In genomic region chr19:4443188-4443587, GRCh38 we compare ENCODE assay signal across 17 cellular contexts. TPM values are rescaled to one million over a fixed set of nuclear protein-coding genes. Genes with fewer than 3 reads are reported as not detected.
A peak's percentile ranks its signal among the peaks of the same experiment; 100 is the strongest.
DNase-seq lines count a peak whose midpoint lies in the region; ATAC-seq and TF ChIP-seq lines count a peak whose summit lies in the region.
"Had no signal": no experiment of that assay in that cellular context is flagged by ENCODE, and none has a peak within 500 bp of the region (broad histone marks: within the 10 kb centered on the region; RNA-seq: fewer than 3 reads in every experiment).

No MANE protein-coding gene starts in this region.

- TF ChIP-seq POLR2A in HCT116 (IDR thresholded peaks at IDR 0.05; ENCODE audit: borderline replicate concordance, extremely low read depth, insufficient read depth, insufficient read length): no peak

- H3K27me3 Mint-ChIP-seq in T-helper 17 cell (no peaks in the 10 kb centered on the region), memory B cell (no peaks in the 10 kb centered on the region)
- no peaks in the 10 kb centered on the region for H3K27me3 Mint-ChIP-seq in stimulated activated memory B cell treated with anti-CD40 and anti-IgM and Interleukin-4, amounts not matched to agents 10 μg/mL and 1 μg/mL and 100 μg/mL, for 72 hours
- H3K27me3 Mint-ChIP-seq: CD8-positive, alpha-beta memory T cell had no signal

- H3K79me2 ChIP-seq in HCT116 (ENCODE audit: insufficient read depth, low read length): peaks cover 15% of the 10 kb centered on the region

- no peak overlapping the region for H2AFZ ChIP-seq in HCT116 (ENCODE audit: low read depth, low read length, poor library complexity, severe bottlenecking)

- H3K9ac ChIP-seq in HCT116 (ENCODE audit: low read length): no peak overlapping the region

- H3K4me1 Mint-ChIP-seq in T-helper 17 cell (peaks cover 4% of the 10 kb centered on the region), memory B cell (peaks cover 10% of the 10 kb centered on the region)
- peaks cover 19% of the 10 kb centered on the region for H3K4me1 Mint-ChIP-seq in stimulated activated memory B cell treated with anti-CD40 and anti-IgM and Interleukin-4, amounts not matched to agents 10 μg/mL and 1 μg/mL and 100 μg/mL, for 72 hours

- H3K4me3 ChIP-seq in HCT116 (replicated peaks in 1 of 2; ENCODE audit: low read depth in 1 of 2, low read length in 2 of 2): no peak overlapping the region

- no peaks in the 10 kb centered on the region for H3K27me3 ChIP-seq in HCT116 (ENCODE audit: insufficient read depth, low read length)

- H3K36me3 ChIP-seq in HCT116 (ENCODE audit: control insufficient read depth in 1 of 2, insufficient read depth in 2 of 2, low read length in 2 of 2): peaks cover 9 to 20% of the 10 kb centered on the region in 2 experiments; a peak in 3 of 4 replicates

- intact Hi-C loops in HCT116 (cut with micrococcal nuclease): no loop called here

- H3K4me2 ChIP-seq in HCT116 (ENCODE audit: low read length): no peak overlapping the region

- H3K36me3 Mint-ChIP-seq in T-helper 17 cell (ENCODE audit: low read depth): peaks cover 3% of the 10 kb centered on the region
- H3K36me3 Mint-ChIP-seq in memory B cell: peaks cover 5% of the 10 kb centered on the region
- peaks cover 19% of the 10 kb centered on the region for H3K36me3 Mint-ChIP-seq in stimulated activated memory B cell treated with anti-CD40 and anti-IgM and Interleukin-4, amounts not matched to agents 10 μg/mL and 1 μg/mL and 100 μg/mL, for 72 hours

- H3K9me3 Mint-ChIP-seq in memory B cell: no peaks in the 10 kb centered on the region
- no peaks in the 10 kb centered on the region for H3K9me3 Mint-ChIP-seq in stimulated activated memory B cell treated with anti-CD40 and anti-IgM and Interleukin-4, amounts not matched to agents 10 μg/mL and 1 μg/mL and 100 μg/mL, for 72 hours
- H3K9me3 Mint-ChIP-seq: CD8-positive, alpha-beta memory T cell; H9 had no signal

- no peak overlapping the region for H3K27ac ChIP-seq in HCT116 (ENCODE audit: low read depth, low read length)

- BruUV-seq in HCT116 (replicated peaks; lab: Mats Ljungman, UMichigan): TSS peak; percentile 39

- ATAC-seq in HCT116: no peak
- peak; percentile 6 for ATAC-seq in T-helper 17 cell
- ATAC-seq in memory B cell (ENCODE audit: low read depth): no peak
- ATAC-seq in stimulated activated memory B cell treated with anti-CD40 and anti-IgM and Interleukin-4, amounts not matched to agents 10 μg/mL and 1 μg/mL and 100 μg/mL, for 72 hours: no peak
- no peak for ATAC-seq in left lobe of liver

- POLR2A ChIA-PET in HCT116 (lab: Charles Lee): no interaction called here

- H3K4me3 Mint-ChIP-seq in T-helper 17 cell: peak overlapping the region; percentile 36
- peak overlapping the region; percentile 43 for H3K4me3 Mint-ChIP-seq in memory B cell
- H3K4me3 Mint-ChIP-seq in stimulated activated memory B cell treated with anti-CD40 and anti-IgM and Interleukin-4, amounts not matched to agents 10 μg/mL and 1 μg/mL and 100 μg/mL, for 72 hours: no peak overlapping the region
- H3K4me3 Mint-ChIP-seq: H9 had no signal

- no peaks in the 10 kb centered on the region for H3K9me2 ChIP-seq in HCT116 (ENCODE audit: insufficient read depth)

- no peak for TF ChIP-seq CTCF in HCT116 (IDR thresholded peaks at IDR 0.05 in 2 of 3, conservative IDR thresholded peaks at IDR 0.05 in 1 of 3; ENCODE audit: borderline replicate concordance in 1 of 3, insufficient read depth in 1 of 3, low read depth in 2 of 3, low read length in 2 of 3)

- CTCF ChIA-PET in HCT116 (lab: Charles Lee): no interaction called here

- TF ChIP-seq RAD21 in HCT116 (IDR thresholded peaks at IDR 0.05; ENCODE audit: low read depth): no peak

- no peaks in the 10 kb centered on the region for H3K9me3 ChIP-seq in HCT116 (ENCODE audit: control insufficient read depth in 1 of 2, insufficient read depth in 1 of 2, low read depth in 1 of 2, low read length in 2 of 2)
- no peaks in the 10 kb centered on the region for H3K9me3 ChIP-seq in T-helper 17 cell (ENCODE audit: control insufficient read depth, low read length, poor library complexity, severe bottlenecking)

- no peaks in the 10 kb centered on the region for H4K20me1 ChIP-seq in HCT116 (ENCODE audit: insufficient read depth)

- RAD21 ChIA-PET in HCT116 (lab: Charles Lee; ENCODE audit: low non-redundant PET in 1 of 2, low total read pairs in 2 of 2, uncharacterized antibody in 2 of 2, unreplicated experiment in 2 of 2): no interaction called here

- H3K27ac Mint-ChIP-seq in T-helper 17 cell: no peak overlapping the region
- peak overlapping the region; percentile 95 for H3K27ac Mint-ChIP-seq in memory B cell
- peak overlapping the region; percentile 84 for H3K27ac Mint-ChIP-seq in stimulated activated memory B cell treated with anti-CD40 and anti-IgM and Interleukin-4, amounts not matched to agents 10 μg/mL and 1 μg/mL and 100 μg/mL, for 72 hours

- DNase-seq in HCT116 (ENCODE audit: low read depth, low spot score) (no peak), T-helper 17 cell (no peak), memory B cell (ENCODE audit: low spot score in 2 of 2) (no peak), left lobe of liver (ENCODE audit: low spot score) (no peak), pons (ENCODE audit: low spot score) (no peak), NCI-H1048 (lab: John Stamatoyannopoulos, UW) (no peak)
- DNase-seq: C1 segment of cervical spinal cord; CD8-positive, alpha-beta memory T cell; DMS79; H9; NCI-H1105 treated with DMSO at 0.1 percent for 48 hours; NCI-H1694; NCI-H2081 treated with DMSO at 0.1 percent for 48 hours; NCI-H446 treated with DMSO at 0.1 percent for 48 hours; NK-92 treated with Interleukin-12 subunit alpha and Interleukin-12 subunit beta, amount 100 ng/mL, for 24 hours; SIG-M5 had no signal

- H3K4me1 ChIP-seq in HCT116 (ENCODE audit: control insufficient read depth in 1 of 2, insufficient read depth in 2 of 2, low read length in 2 of 2): no peaks in the 10 kb centered on the region

TF ChIP-seq in HCT116, 20 proteins besides CTCF, POLR2A, EP300 and RAD21:
- TF ChIP-seq YY1 (IDR thresholded peaks at IDR 0.05; ENCODE audit: extremely low read depth, insufficient replicate concordance, low read depth, low read length) (no peak), EGR1 (IDR thresholded peaks at IDR 0.05; ENCODE audit: low read depth) (no peak), EZH2 (IDR thresholded peaks at IDR 0.05) (no peak)
TF ChIP-seq in HCT116: peak in this region for 0.

RNA-seq across cellular contexts. Expression of gene UBXN6, which starts 14.4 kb away (rescaled TPM):
- total RNA-seq in HCT116 (2021; ENCODE audit: unreplicated experiment) (76.5 TPM), T-helper 17 cell (10 to 100 TPM; 49.5 to 68.7 TPM), left lobe of liver (73.5 TPM)
- polyA plus RNA-seq in HCT116 (2012): 75.7 and 76.0 TPM in 2 replicates

RNA-seq across cellular contexts. Expression of gene HDGFL2, which starts 28.9 kb away (rescaled TPM):
- total RNA-seq in HCT116 (2021; ENCODE audit: unreplicated experiment) (75.2 TPM), T-helper 17 cell (10 to 100 TPM; 22.0 to 26.5 TPM), left lobe of liver (16.8 TPM)
- 47.5 and 53.8 TPM in 2 replicates for polyA plus RNA-seq in HCT116 (2012)

RNA-seq across cellular contexts. Expression of gene CHAF1A, which starts 40.7 kb away (rescaled TPM):
- total RNA-seq in HCT116 (2021; ENCODE audit: unreplicated experiment): 69.9 TPM
- polyA plus RNA-seq in HCT116 (2012): 31.9 and 32.2 TPM in 2 replicates
- total RNA-seq in T-helper 17 cell: 10 to 100 TPM; 25.5 to 33.4 TPM
- 3.3 TPM for total RNA-seq in left lobe of liver

RNA-seq across cellular contexts. Expression of gene SH3GL1, which starts 42.8 kb away (rescaled TPM):
- total RNA-seq in HCT116 (2021; ENCODE audit: unreplicated experiment) (86.0 TPM), T-helper 17 cell (10 to 100 TPM; 51.1 to 56.6 TPM), left lobe of liver (30.2 TPM)
- 78.9 and 84.1 TPM in 2 replicates for polyA plus RNA-seq in HCT116 (2012)
